Comparison of ENCODE assay signal across 8 cellular contexts in the genomic region with DNA sequence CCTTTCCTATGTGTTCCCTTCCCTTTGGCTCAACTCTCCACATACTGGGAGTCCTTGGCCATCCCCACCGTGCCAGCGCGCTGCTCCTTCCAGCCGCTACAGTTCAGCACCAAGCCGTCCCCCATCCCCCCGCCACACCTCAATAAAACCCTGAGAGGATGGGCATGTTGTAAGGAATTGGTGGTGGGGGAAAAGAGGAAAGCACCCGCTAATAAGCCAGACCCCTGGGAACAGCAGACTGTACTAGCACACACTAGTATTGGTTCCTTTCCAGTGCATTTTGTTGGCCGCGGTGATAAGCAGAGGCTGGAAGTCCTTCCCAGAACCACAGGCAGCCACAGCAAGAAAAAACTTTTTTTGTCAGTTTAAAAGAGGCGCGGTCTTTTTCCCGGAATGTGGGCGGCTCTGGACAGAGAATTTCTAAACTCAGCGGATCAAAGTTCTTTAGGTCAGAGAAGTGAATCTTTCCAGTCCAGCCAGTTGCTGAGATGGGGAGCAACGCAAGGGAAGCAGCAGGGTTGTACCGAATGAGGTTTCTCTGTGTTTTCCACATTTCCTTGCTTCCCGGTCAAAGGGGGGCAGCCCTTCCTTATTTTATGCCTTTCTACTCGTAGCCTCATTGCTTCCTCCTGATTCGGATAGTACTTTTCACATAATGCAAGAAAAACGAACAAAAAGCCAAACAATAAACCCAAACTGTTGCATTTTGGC. TPM values are rescaled to one million over a fixed set of nuclear protein-coding genes. Genes with fewer than 3 reads are reported as not detected.
DNase-seq lines count a peak whose midpoint lies in the region; ATAC-seq, FAIRE-seq and TF ChIP-seq lines count a peak whose summit lies in the region.

No MANE protein-coding gene starts in this region.

- no peaks in the 10 kb centered on the region for H3K9me1 ChIP-seq in keratinocyte (ENCODE audit: control insufficient read depth, extremely low read depth, insufficient read depth, low read length)

- H3K4me1 ChIP-seq in keratinocyte (ENCODE audit: control insufficient read depth, extremely low read depth, insufficient read depth, low read length): peaks cover 8% of the 10 kb centered on the region

- TF ChIP-seq CTCF in keratinocyte (optimal IDR thresholded peaks at IDR 0.05 in 1 of 3, IDR thresholded peaks at IDR 0.05 in 1 of 3, conservative IDR thresholded peaks at IDR 0.05 in 1 of 3; ENCODE audit: extremely low read depth in 1 of 3, insufficient read depth in 2 of 3, low read length in 3 of 3): peak in 1 of 3 experiments; percentile 18

- peaks cover 14% of the 10 kb centered on the region for H3K27me3 ChIP-seq in keratinocyte (ENCODE audit: control insufficient read depth, extremely low read depth, insufficient read depth, low read length)

- H3K27ac ChIP-seq in keratinocyte (ENCODE audit: control insufficient read depth, insufficient read depth, low read length): no peak overlapping the region

- no peaks in the 10 kb centered on the region for H3K79me2 ChIP-seq in keratinocyte (ENCODE audit: control insufficient read depth, insufficient read depth, low read length)

- no peak overlapping the region for H3K9ac ChIP-seq in keratinocyte (ENCODE audit: control insufficient read depth, extremely low read depth, insufficient read depth, low read length)

- no peaks in the 10 kb centered on the region for H3K9me3 Mint-ChIP-seq in stimulated activated effector memory CD8-positive, alpha-beta T cell treated with anti-CD3 and anti-CD28 coated beads, Interleukin-12 subunit alpha, Interleukin-12 subunit beta, amount 100 ng/mL, for 72 hours

- no peak for ATAC-seq in stimulated activated effector memory CD8-positive, alpha-beta T cell treated with anti-CD3 and anti-CD28 coated beads, Interleukin-12 subunit alpha, Interleukin-12 subunit beta, amount 100 ng/mL, for 72 hours
- ATAC-seq in HG02981 (IDR thresholded peaks at IDR 0.05; ENCODE audit: unreplicated experiment) (no peak), HG02571 (IDR thresholded peaks at IDR 0.05; ENCODE audit: unreplicated experiment) (no peak)

- H3K4me1 Mint-ChIP-seq in stimulated activated effector memory CD8-positive, alpha-beta T cell treated with anti-CD3 and anti-CD28 coated beads, Interleukin-12 subunit alpha, Interleukin-12 subunit beta, amount 100 ng/mL, for 72 hours: peaks cover 18% of the 10 kb centered on the region

- DNase-seq in HS-5 (ENCODE audit: low read depth): peak; percentile 8
- peak; percentile 45 for DNase-seq in amniotic stem cell (lab: John Stamatoyannopoulos, UW)
- DNase-seq in keratinocyte (ENCODE audit: low read depth, low spot score): no peak
- DNase-seq in stimulated activated effector memory CD8-positive, alpha-beta T cell treated with anti-CD3 and anti-CD28 coated beads, Interleukin-12 subunit alpha, Interleukin-12 subunit beta, amount 100 ng/mL, for 72 hours (ENCODE audit: low spot score in 2 of 2): no peak
- DNase-seq in hippocampal formation (lab: John Stamatoyannopoulos, UW): no peak
- no peak for DNase-seq in NCI-H187 (lab: John Stamatoyannopoulos, UW)

- H3K36me3 Mint-ChIP-seq in stimulated activated effector memory CD8-positive, alpha-beta T cell treated with anti-CD3 and anti-CD28 coated beads, Interleukin-12 subunit alpha, Interleukin-12 subunit beta, amount 100 ng/mL, for 72 hours: no peaks in the 10 kb centered on the region

- H3K4me3 ChIP-seq in keratinocyte (ENCODE audit: control insufficient read depth in 2 of 3, extremely low read depth in 1 of 3, insufficient read depth in 2 of 3, low read depth in 1 of 3, low read length in 3 of 3): peak overlapping the region in 2 of 3 experiments; percentile 1 to 56

- no peaks in the 10 kb centered on the region for H4K20me1 ChIP-seq in keratinocyte (ENCODE audit: control insufficient read depth, extremely low read depth, insufficient read depth, low read length)

- no peak overlapping the region for H3K27ac Mint-ChIP-seq in stimulated activated effector memory CD8-positive, alpha-beta T cell treated with anti-CD3 and anti-CD28 coated beads, Interleukin-12 subunit alpha, Interleukin-12 subunit beta, amount 100 ng/mL, for 72 hours

- no peak overlapping the region for H2AFZ ChIP-seq in keratinocyte (ENCODE audit: control insufficient read depth, low read length)

- H3K9me3 ChIP-seq in keratinocyte (ENCODE audit: control insufficient read depth, low read depth, low read length): no peaks in the 10 kb centered on the region

- H3K36me3 ChIP-seq in keratinocyte (ENCODE audit: control insufficient read depth in 2 of 2, extremely low read depth in 1 of 2, insufficient read depth in 2 of 2, low read length in 2 of 2): no peaks in the 10 kb centered on the region

- dilution Hi-C loops in keratinocyte (cut with MboI; ENCODE audit: extremely low pct_ligation_motif_present, low sequenced_read_pairs): no loop called here

- no peak for FAIRE-seq in keratinocyte (lab: Jason Lieb, UNC)

- H3K4me2 ChIP-seq in keratinocyte (ENCODE audit: control insufficient read depth, extremely low read depth, insufficient read depth, low read depth, low read length): peak overlapping the region; percentile 83

- H3K4me3 Mint-ChIP-seq in stimulated activated effector memory CD8-positive, alpha-beta T cell treated with anti-CD3 and anti-CD28 coated beads, Interleukin-12 subunit alpha, Interleukin-12 subunit beta, amount 100 ng/mL, for 72 hours: peak overlapping the region; percentile 74

RNA-seq across cellular contexts. Expression of gene CHSY3, which starts 2.1 kb away (rescaled TPM):
- 0.37 to 0.58 TPM (median 0.47 TPM) in 3 replicates for polyA plus RNA-seq in keratinocyte
- not detected for polyA plus RNA-seq in keratinocyte (2011; ENCODE audit: low read depth)
- 0.12 TPM in 2 replicates for polyA plus RNA-seq in keratinocyte (2011; cell fraction: cytosol; rRNA removed)
- polyA plus RNA-seq in keratinocyte (2011; cell fraction: nucleus; rRNA removed): 0.64 and 1.0 TPM in 2 replicates
- polyA plus RNA-seq in keratinocyte (2012; ENCODE audit: low replicate concordance): 0.08 and 0.31 TPM in 2 replicates
- polyA minus RNA-seq in keratinocyte: 0.26 to 0.96 TPM in 2 of 3 replicates, not detected in the other
- not detected for polyA minus RNA-seq in keratinocyte (2011; cell fraction: cytosol; rRNA and poly(A)+ RNA removed)
- 0.84 and 2.9 TPM in 2 replicates for polyA minus RNA-seq in keratinocyte (2011; cell fraction: nucleus; rRNA and poly(A)+ RNA removed)

Comparison
In these comparisons a context has a peak if more than half of its experiments do, and no peak if none do; other contexts are left out.
1. DNase-seq: peak in HS-5 (single experiment) and amniotic stem cell (single experiment); none in keratinocyte (single experiment), stimulated activated effector memory CD8-positive, alpha-beta T cell treated with anti-CD3 and anti-CD28 coated beads, Interleukin-12 subunit alpha, Interleukin-12 subunit beta, amount 100 ng/mL, for 72 hours (0 of 2), hippocampal formation (0 of 2) and NCI-H187 (0 of 2).